Comparison of ENCODE assay signal across 27 cellular contexts in the genomic region with DNA sequence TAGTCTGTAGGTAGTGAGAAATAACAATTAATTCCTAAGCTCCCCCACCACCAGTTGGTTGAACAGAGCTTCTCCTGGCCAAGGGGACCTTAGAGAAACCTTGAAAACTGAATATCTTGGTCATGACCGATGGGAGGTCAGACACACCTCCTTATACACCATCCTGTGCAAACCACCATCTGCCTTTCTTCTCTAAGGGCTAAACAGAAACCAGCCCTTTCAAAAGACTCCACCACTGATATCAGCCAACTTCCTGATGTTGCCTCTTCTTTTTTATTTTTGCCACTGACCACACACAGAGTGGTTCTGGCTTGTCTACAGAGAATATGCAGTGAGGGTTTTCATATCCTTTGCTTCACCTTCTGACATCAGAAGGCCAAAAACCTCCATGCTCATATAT.
"Had no signal": no experiment of that assay in that cellular context is flagged by ENCODE, and none has a peak within 500 bp of the region (broad histone marks: within the 10 kb centered on the region; RNA-seq: fewer than 3 reads in every experiment).

No MANE protein-coding gene starts in this region.

- DNase-seq: Karpas-422, NCI-H1092, NCI-H1105, NCI-H1417 treated with DMSO at 0.1 percent for 48 hours, NCI-H1436 treated with DMSO at 0.1 percent for 48 hours, NCI-H1694 treated with DMSO at 0.1 percent for 48 hours, NCI-H187 treated with DMSO at 0.1 percent for 48 hours, NCI-H2029, NCI-H2081, NCI-H2171 treated with DMSO at 0.1 percent for 48 hours, NCI-H2227 treated with DMSO at 0.1 percent for 48 hours, NCI-H345, NCI-H446, NCI-H510A treated with DMSO at 0.1 percent for 48 hours, NCI-H524 treated with DMSO at 0.1 percent for 48 hours, NCI-H526 treated with DMSO at 0.1 percent for 48 hours, NCI-H748 treated with DMSO at 0.1 percent for 48 hours, NCI-H82, PC-3, Peyer's patch, Right ventricle myocardium superior, RPMI8226, SHP77 treated with DMSO at 0.1 percent for 48 hours, SK-N-SH, T-cell had no signal

- H3K4me2 ChIP-seq: KMS-11, SK-N-SH had no signal

- H3K27ac ChIP-seq: KMS-11, Peyer's patch, SJSA1 had no signal

- H3K9ac ChIP-seq: KMS-11, SK-N-SH had no signal

- H3K4me1 ChIP-seq: Peyer's patch, SJSA1 had no signal

- H3K4me3 ChIP-seq: Peyer's patch, SJSA1 had no signal

- H3K9me3 ChIP-seq: Peyer's patch, SJSA1, SK-N-SH had no signal

- H3K36me3 ChIP-seq: Peyer's patch, SJSA1 had no signal

- H3K9me2 ChIP-seq: SK-N-SH had no signal

- ATAC-seq: PC-3, T-cell had no signal

- H3K27me3 ChIP-seq: Peyer's patch, SJSA1 had no signal
